In genomic region chr4:36242629-36243354, GRCh38 we compare ENCODE assay signal across 9 cellular contexts. TPM values are rescaled to one million over a fixed set of nuclear protein-coding genes. Genes with fewer than 3 reads are reported as not detected.
DNase-seq lines count a peak whose midpoint lies in the region; ATAC-seq and TF ChIP-seq lines count a peak whose summit lies in the region.
"Had no signal": no experiment of that assay in that cellular context is flagged by ENCODE, and none has a peak within 500 bp of the region (broad histone marks: within the 10 kb centered on the region; RNA-seq: fewer than 3 reads in every experiment).

No MANE protein-coding gene starts in this region.

- peaks cover 58% of the 10 kb centered on the region for H3K4me1 Mint-ChIP-seq in activated naive CD4-positive, alpha-beta T cell treated with anti-CD3 and anti-CD28 coated beads, Interleukin-2, amount 50 U/mL, for 24 hours
- peaks cover 36% of the 10 kb centered on the region for H3K4me1 Mint-ChIP-seq in memory B cell

- no peaks in the 10 kb centered on the region for H3K27me3 Mint-ChIP-seq in activated naive CD4-positive, alpha-beta T cell treated with anti-CD3 and anti-CD28 coated beads, Interleukin-2, amount 50 U/mL, for 24 hours
- H3K27me3 Mint-ChIP-seq in memory B cell: no peaks in the 10 kb centered on the region

- no peaks in the 10 kb centered on the region for H3K79me2 ChIP-seq in mesendoderm (ENCODE audit: control insufficient read depth, insufficient read depth, low read length)

- no peaks in the 10 kb centered on the region for H3K36me3 ChIP-seq in body of pancreas (replicated peaks in 1 of 2; ENCODE audit: insufficient read depth in 1 of 2, low read depth in 2 of 2)
- peaks cover 0 to 3% (median 0%) of the 10 kb centered on the region in 4 donors for H3K36me3 ChIP-seq in upper lobe of left lung
- no peaks in the 10 kb centered on the region for H3K36me3 ChIP-seq in mesendoderm (ENCODE audit: control insufficient read depth, insufficient read depth, low read length)

- H3K4me3 Mint-ChIP-seq in activated naive CD4-positive, alpha-beta T cell treated with anti-CD3 and anti-CD28 coated beads, Interleukin-2, amount 50 U/mL, for 24 hours: peak overlapping the region; percentile 88
- H3K4me3 Mint-ChIP-seq in memory B cell: peak overlapping the region; percentile 91

- no peak overlapping the region for H2AK5ac ChIP-seq in mesendoderm (ENCODE audit: low read length)

- TF ChIP-seq CTCF in body of pancreas (IDR thresholded peaks at IDR 0.05): no peak
- TF ChIP-seq CTCF in upper lobe of left lung (IDR thresholded peaks at IDR 0.05): no peak

- no peak overlapping the region for H2BK120ac ChIP-seq in mesendoderm (ENCODE audit: low read depth, low read length)

- peaks cover 13% of the 10 kb centered on the region for H3K36me3 Mint-ChIP-seq in activated naive CD4-positive, alpha-beta T cell treated with anti-CD3 and anti-CD28 coated beads, Interleukin-2, amount 50 U/mL, for 24 hours
- peaks cover 14% of the 10 kb centered on the region for H3K36me3 Mint-ChIP-seq in memory B cell

- WGBS in body of pancreas, 2 donors: 5 to 6% methylated on average over 7 of the region's 7 CpGs
- WGBS in upper lobe of left lung, 2 donors: 27 to 28% methylated on average over 7 of the region's 7 CpGs
- no CpG with 5 or more reads among the region's 7 CpGs for whole genome bisulfite sequencing in mesendoderm (ENCODE audit: extremely low coverage, insufficient coverage, low lambda C conversion rate)

- no peak overlapping the region for H4K5ac ChIP-seq in mesendoderm (ENCODE audit: low read length)

- peaks cover 7% of the 10 kb centered on the region for H3K9me3 Mint-ChIP-seq in activated naive CD4-positive, alpha-beta T cell treated with anti-CD3 and anti-CD28 coated beads, Interleukin-2, amount 50 U/mL, for 24 hours
- peaks cover 2% of the 10 kb centered on the region for H3K9me3 Mint-ChIP-seq in memory B cell

- H3K23ac ChIP-seq in mesendoderm (ENCODE audit: low read length): no peak overlapping the region

- peak overlapping the region; percentile 82 for H3K27ac Mint-ChIP-seq in activated naive CD4-positive, alpha-beta T cell treated with anti-CD3 and anti-CD28 coated beads, Interleukin-2, amount 50 U/mL, for 24 hours
- H3K27ac Mint-ChIP-seq in memory B cell: peak overlapping the region; percentile 93

- no peak for DNase-seq in activated naive CD4-positive, alpha-beta T cell treated with anti-CD3 and anti-CD28 coated beads, Interleukin-2, amount 50 U/mL, for 16 hours
- DNase-seq in body of pancreas (peak in 3 of 4 donors; percentile 17 to 36 (median 29)), memory B cell (ENCODE audit: low spot score in 2 of 2) (no peak), upper lobe of left lung (no peak), mesendoderm (no peak)
- DNase-seq in stimulated activated naive CD4-positive, alpha-beta T cell treated with Interleukin-2 at 50 U/mL for 16 hours (lab: John Stamatoyannopoulos, UW): no peak
- DNase-seq: activated gamma-delta T cell had no signal

- intact Hi-C loops in body of pancreas (cut with DNase I): no loop called here

- no peak overlapping the region for H4K8ac ChIP-seq in mesendoderm (ENCODE audit: low read depth, low read length)

- H3K9me3 ChIP-seq in body of pancreas: no peaks in the 10 kb centered on the region
- no peaks in the 10 kb centered on the region for H3K9me3 ChIP-seq in upper lobe of left lung

- H2BK5ac ChIP-seq in mesendoderm (ENCODE audit: low read length): no peak overlapping the region

- H3K4me3 ChIP-seq in body of pancreas (peak overlapping the region in 1 of 2 donors; percentile 77), upper lobe of left lung (peak overlapping the region in 3 of 4 donors; percentile 62 to 87 (median 81)), mesendoderm (ENCODE audit: low read length) (no peak overlapping the region)

- no peak overlapping the region for H3K18ac ChIP-seq in mesendoderm (ENCODE audit: low read length)

- H3K4me1 ChIP-seq in body of pancreas (peaks cover 25% of the 10 kb centered on the region), upper lobe of left lung (peaks cover 5 to 25% (median 13%) of the 10 kb centered on the region in 4 donors), mesendoderm (ENCODE audit: control insufficient read depth, low read depth, low read length) (no peaks in the 10 kb centered on the region)

- H3K9ac ChIP-seq in mesendoderm (ENCODE audit: low read length): no peak overlapping the region

- no peak overlapping the region for H3K56ac ChIP-seq in mesendoderm (ENCODE audit: low read length)

- H2BK15ac ChIP-seq in mesendoderm (replicated peaks; ENCODE audit: low read depth): no peak overlapping the region

- H3K27ac ChIP-seq in body of pancreas: peak overlapping the region in 3 of 4 donors; percentile 84 to 97 (median 96)
- H3K27ac ChIP-seq in upper lobe of left lung: peak overlapping the region in 3 of 4 donors; percentile 93 to 97 (median 94)
- no peak overlapping the region for H3K27ac ChIP-seq in mesendoderm (ENCODE audit: low read depth, low read length)

- no peak overlapping the region for H3K4me2 ChIP-seq in mesendoderm (ENCODE audit: low read length)

- H3K27me3 ChIP-seq in body of pancreas: no peaks in the 10 kb centered on the region
- no peaks in the 10 kb centered on the region for H3K27me3 ChIP-seq in upper lobe of left lung
- no peaks in the 10 kb centered on the region for H3K27me3 ChIP-seq in mesendoderm (ENCODE audit: insufficient read depth, low read length, poor library complexity)

- TF ChIP-seq EP300 in upper lobe of left lung (IDR thresholded peaks at IDR 0.05): no peak

- no peak overlapping the region for H3K4ac ChIP-seq in mesendoderm (ENCODE audit: low read depth, low read length)

- H3K79me1 ChIP-seq in mesendoderm (ENCODE audit: low read length): no peaks in the 10 kb centered on the region

- no peak for TF ChIP-seq POLR2A in body of pancreas (IDR thresholded peaks at IDR 0.05)
- no peak for TF ChIP-seq POLR2A in upper lobe of left lung (IDR thresholded peaks at IDR 0.05)

- ATAC-seq in body of pancreas: no peak
- ATAC-seq in memory B cell (ENCODE audit: low read depth): no peak
- no peak for ATAC-seq in upper lobe of left lung (ENCODE audit: low FRiP score in 2 of 2)
- no peak for ATAC-seq in GM18909 (IDR thresholded peaks at IDR 0.05; ENCODE audit: poor library complexity, unreplicated experiment)

RNA-seq across cellular contexts. Expression of gene ARAP2, which starts 1.5 kb away (rescaled TPM):
- total RNA-seq in body of pancreas (10 to 100 TPM; 12.5 to 14.3 TPM), upper lobe of left lung (100 to 1,000 TPM in 3 of 6 donors, 10 to 100 TPM in 3; 35.6 to 270 (median 95.2) TPM)
- 1.2 TPM for polyA plus RNA-seq in mesendoderm (2013, experiment 1 of 2)
- 1.2 TPM for polyA plus RNA-seq in mesendoderm (2013, experiment 2 of 2)

RNA-seq across cellular contexts. Expression of gene DTHD1, which starts 38.6 kb away (rescaled TPM):
- total RNA-seq in body of pancreas: under 1 TPM in 1 of 2 donors, not detected in 1; under 0.01 TPM
- total RNA-seq in upper lobe of left lung: 10 to 100 TPM in 2 of 6 donors, 1 to 10 TPM in 3, under 1 TPM in 1; 0.83 to 47.4 (median 7.2) TPM
- polyA plus RNA-seq in mesendoderm (2013, experiment 1 of 2): not detected
- polyA plus RNA-seq in mesendoderm (2013, experiment 2 of 2): not detected

Comparison
In these comparisons a context has a peak if more than half of its experiments do, and no peak if none do; other contexts are left out.
1. DNase-seq: peak in body of pancreas (3 of 4); none in activated naive CD4-positive, alpha-beta T cell treated with anti-CD3 and anti-CD28 coated beads, Interleukin-2, amount 50 U/mL, for 16 hours (single experiment), memory B cell (0 of 2), upper lobe of left lung (0 of 2), mesendoderm (single experiment) and stimulated activated naive CD4-positive, alpha-beta T cell treated with Interleukin-2 at 50 U/mL for 16 hours (single experiment).